Comparison of ENCODE assay signal across 14 cellular contexts in the genomic region with DNA sequence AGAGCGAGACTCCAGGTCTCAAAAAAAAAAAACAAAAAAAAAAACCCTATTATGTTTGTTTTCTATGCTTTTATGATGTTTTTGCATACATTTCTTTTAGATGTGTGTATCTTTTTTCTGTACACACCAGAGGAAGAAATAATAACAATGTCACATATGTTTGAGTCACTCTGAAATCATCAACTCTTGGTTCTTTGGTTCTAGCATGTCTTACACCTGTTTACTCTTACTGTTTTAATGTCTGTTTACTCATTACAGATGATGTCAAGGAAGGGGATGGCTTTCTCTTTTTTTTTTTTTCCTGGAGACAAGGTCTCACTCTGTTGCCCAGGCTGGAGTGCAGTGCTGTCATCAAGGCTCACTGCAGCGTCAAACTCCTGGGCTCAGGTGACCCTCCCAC. TPM values are rescaled to one million over a fixed set of nuclear protein-coding genes. Genes with fewer than 3 reads are reported as not detected.
DNase-seq lines count a peak whose midpoint lies in the region; ATAC-seq, FAIRE-seq and TF ChIP-seq lines count a peak whose summit lies in the region.
"Had no signal": no experiment of that assay in that cellular context is flagged by ENCODE, and none has a peak within 500 bp of the region (broad histone marks: within the 10 kb centered on the region; RNA-seq: fewer than 3 reads in every experiment).

No MANE protein-coding gene starts in this region.

- H3K36me3 ChIP-seq in esophagus muscularis mucosa: no peaks in the 10 kb centered on the region

- FAIRE-seq in GM12891 (lab: Jason Lieb, UNC): no peak

- ATAC-seq in activated naive CD8-positive, alpha-beta T cell treated with anti-CD3 and anti-CD28 coated beads, Interleukin-2, amount 50 U/mL, for 24 hours: peak; percentile 28
- ATAC-seq in naive B cell (ENCODE audit: low read depth in 2 of 2): no peak

- H3K36me3 Mint-ChIP-seq in activated naive CD8-positive, alpha-beta T cell treated with anti-CD3 and anti-CD28 coated beads, Interleukin-2, amount 50 U/mL, for 24 hours (ENCODE audit: low read depth): peaks cover 21% of the 10 kb centered on the region
- peaks cover 0 to 8% of the 10 kb centered on the region in 2 donors for H3K36me3 Mint-ChIP-seq in naive B cell

- no peak overlapping the region for H3K27ac ChIP-seq in esophagus muscularis mucosa (replicated peaks in 1 of 4)

- peaks cover 58% of the 10 kb centered on the region for H3K4me1 Mint-ChIP-seq in activated naive CD8-positive, alpha-beta T cell treated with anti-CD3 and anti-CD28 coated beads, Interleukin-2, amount 50 U/mL, for 24 hours
- H3K4me1 Mint-ChIP-seq in naive B cell: peaks cover 39 to 81% (median 58%) of the 10 kb centered on the region in 3 donors

- WGBS in esophagus muscularis mucosa: 93% methylated on average over 2 of the region's 2 CpGs

- H3K9me3 Mint-ChIP-seq in activated naive CD8-positive, alpha-beta T cell treated with anti-CD3 and anti-CD28 coated beads, Interleukin-2, amount 50 U/mL, for 24 hours: no peaks in the 10 kb centered on the region
- no peaks in the 10 kb centered on the region for H3K9me3 Mint-ChIP-seq in naive B cell

- DNase-seq in AG10803 (ENCODE audit: low read depth): peak; percentile 15
- peak; percentile 75 for DNase-seq in HCEC 1CT
- DNase-seq in activated naive CD8-positive, alpha-beta T cell treated with anti-CD3 and anti-CD28 coated beads, Interleukin-2, amount 50 U/mL, for 24 hours: no peak
- no peak for DNase-seq in naive B cell
- DNase-seq in GM12891 (ENCODE audit: insufficient read length, low spot score): no peak
- DNase-seq in stimulated activated naive CD4-positive, alpha-beta T cell treated with Interleukin-2 at 50 U/mL for 16 hours (lab: John Stamatoyannopoulos, UW): no peak
- no peak for DNase-seq in esophagus muscularis mucosa (ENCODE audit: extremely low spot score)
- no peak for DNase-seq in DMS79 (lab: John Stamatoyannopoulos, UW)
- DNase-seq: C1 segment of cervical spinal cord; effector memory CD4-positive, alpha-beta T cell; islet precursor cell; NCI-H1092; NCI-H446; upper lobe of left lung had no signal

- TF ChIP-seq POLR2A in GM12891 (IDR thresholded peaks at IDR 0.05; ENCODE audit: low read depth, low read length): no peak
- TF ChIP-seq POLR2A in esophagus muscularis mucosa (IDR thresholded peaks at IDR 0.05; ENCODE audit: low read depth): no peak

- H3K27me3 Mint-ChIP-seq in activated naive CD8-positive, alpha-beta T cell treated with anti-CD3 and anti-CD28 coated beads, Interleukin-2, amount 50 U/mL, for 24 hours: no peaks in the 10 kb centered on the region
- no peaks in the 10 kb centered on the region for H3K27me3 Mint-ChIP-seq in naive B cell

- TF ChIP-seq CTCF in AG10803 (conservative IDR thresholded peaks at IDR 0.05; ENCODE audit: low read length) (no peak), esophagus muscularis mucosa (IDR thresholded peaks at IDR 0.05) (no peak)

- H3K4me3 ChIP-seq in AG10803 (ENCODE audit: low read length): no peak overlapping the region
- H3K4me3 ChIP-seq in esophagus muscularis mucosa: no peak overlapping the region
- H3K4me3 ChIP-seq: upper lobe of left lung had no signal

- no peak overlapping the region for H3K4me3 Mint-ChIP-seq in activated naive CD8-positive, alpha-beta T cell treated with anti-CD3 and anti-CD28 coated beads, Interleukin-2, amount 50 U/mL, for 24 hours
- H3K4me3 Mint-ChIP-seq in naive B cell: peak overlapping the region in 2 of 8 donors; percentile 35 to 51

- no peak for TF ChIP-seq EP300 in esophagus muscularis mucosa (IDR thresholded peaks at IDR 0.05)

- H3K27ac Mint-ChIP-seq in activated naive CD8-positive, alpha-beta T cell treated with anti-CD3 and anti-CD28 coated beads, Interleukin-2, amount 50 U/mL, for 24 hours: peak overlapping the region; percentile 3
- peak overlapping the region in 4 of 6 donors; percentile 26 to 82 (median 60) for H3K27ac Mint-ChIP-seq in naive B cell

- no peaks in the 10 kb centered on the region for H3K27me3 ChIP-seq in esophagus muscularis mucosa
- H3K27me3 ChIP-seq: upper lobe of left lung had no signal

- intact Hi-C loops in esophagus muscularis mucosa (cut with DNase I): no loop called here

- H3K9me3 ChIP-seq in esophagus muscularis mucosa: no peaks in the 10 kb centered on the region
- H3K9me3 ChIP-seq: upper lobe of left lung had no signal

- H3K4me1 ChIP-seq in esophagus muscularis mucosa: peaks cover 39 to 94% (median 89%) of the 10 kb centered on the region in 4 donors

TF ChIP-seq in GM12891, 5 proteins besides CTCF, POLR2A, EP300 and RAD21:
- TF ChIP-seq TAF1 (IDR thresholded peaks at IDR 0.05; ENCODE audit: low read depth, low read length): no peak
- TF ChIP-seq SPI1 (IDR thresholded peaks at IDR 0.05; ENCODE audit: low read depth, low read length): no peak
- TF ChIP-seq POU2F2 (IDR thresholded peaks at IDR 0.05; ENCODE audit: low read depth, low read length): no peak
- TF ChIP-seq POLR2AphosphoS5 (IDR thresholded peaks at IDR 0.05; ENCODE audit: low read depth, low read length): no peak
- TF ChIP-seq PAX5 (IDR thresholded peaks at IDR 0.05; ENCODE audit: insufficient read depth, low read length, severe bottlenecking): no peak
TF ChIP-seq in GM12891: peak in this region for 0.

RNA-seq across cellular contexts. Expression of gene RHOA, which starts 24.1 kb away (rescaled TPM):
- 1,000 to 10,000 TPM in 1 of 6 donors, 100 to 1,000 TPM in 5; 695 to 1,035 (median 800) TPM for polyA plus RNA-seq in naive B cell (ENCODE audit: low read depth in 6 of 6)
- polyA plus RNA-seq in GM12891 (2012; ENCODE audit: low read depth, missing spikeins): 379 TPM
- 100 to 1,000 TPM; 380 to 521 (median 480) TPM for total RNA-seq in esophagus muscularis mucosa

RNA-seq across cellular contexts. Expression of gene TCTA, which starts 24.5 kb away (rescaled TPM):
- 10 to 100 TPM; 45.9 to 99.9 (median 58.6) TPM for polyA plus RNA-seq in naive B cell (ENCODE audit: low read depth in 6 of 6)
- polyA plus RNA-seq in GM12891 (2012; ENCODE audit: low read depth, missing spikeins): 17.7 TPM
- total RNA-seq in esophagus muscularis mucosa: 10 to 100 TPM; 22.0 to 29.8 (median 26.2) TPM

RNA-seq across cellular contexts. Expression of gene GPX1, which starts 29.6 kb away (rescaled TPM):
- 100 to 1,000 TPM; 289 to 380 (median 329) TPM for polyA plus RNA-seq in naive B cell (ENCODE audit: low read depth in 6 of 6)
- 515 TPM for polyA plus RNA-seq in GM12891 (2012; ENCODE audit: low read depth, missing spikeins)
- total RNA-seq in esophagus muscularis mucosa: 100 to 1,000 TPM; 154 to 295 (median 226) TPM

RNA-seq across cellular contexts. Expression of gene AMT, which starts 34.6 kb away (rescaled TPM):
- polyA plus RNA-seq in naive B cell (ENCODE audit: low read depth in 6 of 6): 1 to 10 TPM in 3 of 6 donors, under 1 TPM in 3; 0.25 to 4.8 (median 1.2) TPM
- 4.5 TPM for polyA plus RNA-seq in GM12891 (2012; ENCODE audit: low read depth, missing spikeins)
- 1 to 10 TPM; 1.7 to 5.8 (median 3.8) TPM for total RNA-seq in esophagus muscularis mucosa

RNA-seq across cellular contexts. Expression of gene NICN1, which starts 41.4 kb away (rescaled TPM):
- 10 to 100 TPM in 3 of 6 donors, 1 to 10 TPM in 3; 4.4 to 17.0 (median 9.4) TPM for polyA plus RNA-seq in naive B cell (ENCODE audit: low read depth in 6 of 6)
- polyA plus RNA-seq in GM12891 (2012; ENCODE audit: low read depth, missing spikeins): 15.1 TPM
- 10 to 100 TPM in 1 of 4 donors, 1 to 10 TPM in 3; 4.5 to 11.4 (median 7.4) TPM for total RNA-seq in esophagus muscularis mucosa

Comparison
In these comparisons a context has a peak if more than half of its experiments do, and no peak if none do; other contexts are left out.
1. DNase-seq: peak in AG10803 (single experiment) and HCEC 1CT (single experiment); none in activated naive CD8-positive, alpha-beta T cell treated with anti-CD3 and anti-CD28 coated beads, Interleukin-2, amount 50 U/mL, for 24 hours (single experiment), naive B cell (single experiment), GM12891 (single experiment), stimulated activated naive CD4-positive, alpha-beta T cell treated with Interleukin-2 at 50 U/mL for 16 hours (single experiment), esophagus muscularis mucosa (single experiment) and DMS79 (single experiment).